ENCODE assay signal across 14 cellular contexts in the genomic region with DNA sequence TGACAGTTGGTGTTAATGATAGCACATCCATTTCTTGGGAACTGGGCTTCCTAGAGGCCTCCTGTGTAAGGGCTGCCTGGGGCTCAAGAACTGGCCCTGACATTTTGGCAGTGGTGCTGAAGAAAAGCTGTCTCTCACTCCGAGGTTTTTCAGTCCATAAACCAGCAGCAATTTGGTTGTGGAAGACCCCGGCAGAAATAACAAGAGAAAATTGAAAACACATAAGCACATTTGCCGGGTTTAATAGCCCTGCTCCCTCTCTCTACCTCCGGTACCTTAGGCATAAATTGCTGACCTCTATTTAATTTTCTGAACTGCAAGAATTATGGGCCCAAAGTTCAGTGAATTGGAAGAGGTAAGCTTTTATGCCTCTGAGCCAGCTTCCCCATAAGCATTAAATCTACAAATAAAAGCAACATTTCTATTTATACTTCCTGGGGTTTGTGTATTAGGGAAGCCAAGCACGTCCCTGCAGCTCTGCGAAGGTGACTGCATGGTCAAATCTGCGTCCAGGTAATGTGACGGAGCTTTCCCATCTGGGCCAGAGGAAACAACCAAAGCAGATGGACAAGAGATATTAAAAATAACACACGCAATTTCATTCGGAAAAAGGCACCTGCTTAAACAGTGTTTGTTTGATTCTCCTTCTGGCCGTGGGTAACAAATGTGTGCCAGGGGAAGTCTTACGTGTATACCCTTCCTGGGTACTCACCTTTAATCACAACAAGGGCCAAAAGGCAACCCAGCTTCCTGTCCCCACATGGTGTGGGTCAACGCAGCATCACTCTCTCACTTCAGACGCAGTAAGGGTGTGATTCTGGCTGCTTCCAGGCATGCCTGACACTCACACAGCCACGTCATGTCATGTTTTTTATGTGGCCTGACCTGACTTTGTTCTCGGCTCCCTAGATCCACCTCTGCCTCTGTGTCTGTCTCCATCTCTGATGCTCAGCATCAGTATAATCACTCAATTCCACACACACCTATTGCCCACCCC.
DNase-seq lines count a peak whose midpoint lies in the region; ATAC-seq and TF ChIP-seq lines count a peak whose summit lies in the region.
"Had no signal": no experiment of that assay in that cellular context is flagged by ENCODE, and none has a peak within 500 bp of the region (broad histone marks: within the 10 kb centered on the region; RNA-seq: fewer than 3 reads in every experiment).

No MANE protein-coding gene starts in this region.

- no peak overlapping the region for H3K4me3 ChIP-seq in esophagus squamous epithelium

- peak; percentile 8 to 37 for DNase-seq in SHP77 (lab: John Stamatoyannopoulos, UW)
- DNase-seq in SHP77 treated with DMSO at 0.1 percent for 48 hours (lab: John Stamatoyannopoulos, UW) = no peak
- peak; percentile 24 for DNase-seq in cerebellum (ENCODE audit: low spot score)
- no peak for DNase-seq in left lobe of liver (ENCODE audit: low spot score)
- DNase-seq in renal cortical epithelial cell (ENCODE audit: low read depth) = peak; percentile 76
- no peak for DNase-seq in esophagus squamous epithelium (lab: John Stamatoyannopoulos, UW)
- DNase-seq in DMS79 treated with DMSO at 0.1 percent for 48 hours (lab: John Stamatoyannopoulos, UW) = no peak
- DNase-seq: AML-193, NCI-H1105, NCI-H2171 treated with DMSO at 0.1 percent for 48 hours, NCI-H748 treated with DMSO at 0.1 percent for 48 hours, PC-3 had no signal

- H3K36me3 ChIP-seq in esophagus squamous epithelium = no peaks in the 10 kb centered on the region

- no peak for TF ChIP-seq CTCF in esophagus squamous epithelium (IDR thresholded peaks at IDR 0.05)

- 64 to 66% methylated on average over 16 of the region's 16 CpGs for WGBS in esophagus squamous epithelium, 2 donors

- ATAC-seq in left lobe of liver = peak; percentile 26
- ATAC-seq in HG02571 (IDR thresholded peaks at IDR 0.05; ENCODE audit: unreplicated experiment) = no peak
- ATAC-seq: PC-3 had no signal

- no peak overlapping the region for H3K27ac ChIP-seq in esophagus squamous epithelium
- H3K27ac ChIP-seq: C4-2B had no signal

- no peaks in the 10 kb centered on the region for H3K9me3 ChIP-seq in esophagus squamous epithelium

- no peaks in the 10 kb centered on the region for H3K4me1 ChIP-seq in esophagus squamous epithelium

- no peaks in the 10 kb centered on the region for H3K27me3 ChIP-seq in esophagus squamous epithelium

- TF ChIP-seq POLR2A in esophagus squamous epithelium (IDR thresholded peaks at IDR 0.05) = no peak

- intact Hi-C loops in esophagus squamous epithelium (cut with DNase I) = no loop called here

Comparison
In these comparisons a context has a peak if more than half of its experiments do, and no peak if none do; other contexts are left out.
1. DNase-seq: peak in SHP77 (2 of 2), cerebellum (single experiment) and renal cortical epithelial cell (single experiment); none in SHP77 treated with DMSO at 0.1 percent for 48 hours (single experiment), left lobe of liver (single experiment), esophagus squamous epithelium (single experiment) and DMS79 treated with DMSO at 0.1 percent for 48 hours (single experiment).